In genomic region chr10:51422311-51423120, GRCh38 we compare ENCODE assay signal across 8 cellular contexts.
A peak's percentile ranks its signal among the peaks of the same experiment; 100 is the strongest.
DNase-seq lines count a peak whose midpoint lies in the region; ATAC-seq, FAIRE-seq and TF ChIP-seq lines count a peak whose summit lies in the region.

No MANE protein-coding gene starts in this region.

- peak; percentile 11 for TF ChIP-seq CTCF in CD8-positive, alpha-beta T cell (IDR thresholded peaks at IDR 0.05)
- peak; percentile 79 for TF ChIP-seq CTCF in RWPE2 (IDR thresholded peaks at IDR 0.05; ENCODE audit: poor library complexity, severe bottlenecking)
- TF ChIP-seq CTCF in lower lobe of right lung (IDR thresholded peaks at IDR 0.05) = peak; percentile 72
- peak; percentile 71 to 72 for TF ChIP-seq CTCF in tibial artery (IDR thresholded peaks at IDR 0.05)

- FAIRE-seq in GM12892 (lab: Jason Lieb, UNC) = no peak

- no peak for TF ChIP-seq POLR2A in GM12892 (IDR thresholded peaks at IDR 0.05; ENCODE audit: low read depth, low read length)

- no peaks in the 10 kb centered on the region for H3K27me3 ChIP-seq in CD8-positive, alpha-beta T cell (ENCODE audit: insufficient read depth, low read length)
- H3K27me3 ChIP-seq in RWPE2 (ENCODE audit: insufficient read depth, poor library complexity, severe bottlenecking) (no peaks in the 10 kb centered on the region), lower lobe of right lung (ENCODE audit: low read depth) (no peaks in the 10 kb centered on the region), tibial artery (no peaks in the 10 kb centered on the region)

- no peaks in the 10 kb centered on the region for H3K4me1 Mint-ChIP-seq in CD8-positive, alpha-beta T cell (ENCODE audit: low read depth)

- no peaks in the 10 kb centered on the region for H3K9me3 ChIP-seq in CD8-positive, alpha-beta T cell (ENCODE audit: low read length)
- H3K9me3 ChIP-seq in RWPE2 (ENCODE audit: severe bottlenecking) (no peaks in the 10 kb centered on the region), lower lobe of right lung (no peaks in the 10 kb centered on the region), tibial artery (no peaks in the 10 kb centered on the region)

- intact Hi-C loops in CD8-positive, alpha-beta T cell (cut with DNase I, micrococcal nuclease) = loop anchor here in 1 of 2 experiments (10.0 kb wide), 1 partner anchor 408 kb away; no protein-coding TSS in a partner anchor
- intact Hi-C loops in lower lobe of right lung (cut with DNase I) = no loop called here
- intact Hi-C loops in tibial artery (cut with DNase I; ENCODE audit: low total_unique reads) = loop anchor here (10.0 kb wide), 1 partner anchor 348 kb away; the partner anchor contains the start of gene PRKG1

- H3K4me3 Mint-ChIP-seq in CD8-positive, alpha-beta T cell = no peak overlapping the region

- CTCF ChIA-PET in CD8-positive, alpha-beta T cell (lab: Charles Lee) = interaction anchor here (0.7 to 1.1 kb wide), 3 partner anchors 10 to 361 kb away, joined by 3 read pairs; no protein-coding TSS in a partner anchor

- H3K27ac ChIP-seq in CD8-positive, alpha-beta T cell (ENCODE audit: low read depth, low read length) = no peak overlapping the region
- H3K27ac ChIP-seq in RWPE2 (ENCODE audit: poor library complexity, severe bottlenecking) (no peak overlapping the region), lower lobe of right lung (no peak overlapping the region), tibial artery (peak overlapping the region; percentile 64 to 72)

- no peak overlapping the region for H3K4me3 ChIP-seq in CD8-positive, alpha-beta T cell (ENCODE audit: low read depth, low read length)
- no peak overlapping the region for H3K4me3 ChIP-seq in RWPE2 (ENCODE audit: severe bottlenecking)
- H3K4me3 ChIP-seq in lower lobe of right lung = no peak overlapping the region
- no peak overlapping the region for H3K4me3 ChIP-seq in tibial artery

- no peaks in the 10 kb centered on the region for H3K4me1 ChIP-seq in CD8-positive, alpha-beta T cell (ENCODE audit: insufficient read depth, low read length)
- no peaks in the 10 kb centered on the region for H3K4me1 ChIP-seq in RWPE2 (ENCODE audit: insufficient read depth, poor library complexity, severe bottlenecking)
- H3K4me1 ChIP-seq in lower lobe of right lung = no peaks in the 10 kb centered on the region
- H3K4me1 ChIP-seq in tibial artery = peaks cover 0 to 56% (median 7%) of the 10 kb centered on the region in 4 donors

- H3K27me3 Mint-ChIP-seq in CD8-positive, alpha-beta T cell (ENCODE audit: low read depth) = peaks cover 2% of the 10 kb centered on the region

- no peaks in the 10 kb centered on the region for H3K36me3 ChIP-seq in CD8-positive, alpha-beta T cell (ENCODE audit: insufficient read depth, low read length)
- H3K36me3 ChIP-seq in RWPE2 (ENCODE audit: low read depth) = no peaks in the 10 kb centered on the region
- no peaks in the 10 kb centered on the region for H3K36me3 ChIP-seq in lower lobe of right lung
- H3K36me3 ChIP-seq in tibial artery = no peaks in the 10 kb centered on the region

- peak in 3 of 7 experiments; percentile 7 to 17 (median 14) for DNase-seq in CD8-positive, alpha-beta T cell
- DNase-seq in RWPE2 (ENCODE audit: low spot score) (no peak), dermis microvascular lymphatic vessel endothelial cell (ENCODE audit: low read depth in 2 of 2) (peak; percentile 52 to 59), lower lobe of right lung (peak; percentile 47), tibial artery (peak; percentile 63 to 70), GM12892 (ENCODE audit: insufficient read length) (no peak)

- POLR2A ChIA-PET in CD8-positive, alpha-beta T cell (lab: Charles Lee) = no interaction called here

- no peaks in the 10 kb centered on the region for H3K36me3 Mint-ChIP-seq in CD8-positive, alpha-beta T cell

- H3K9me3 Mint-ChIP-seq in CD8-positive, alpha-beta T cell = no peaks in the 10 kb centered on the region

- H3K27ac Mint-ChIP-seq in CD8-positive, alpha-beta T cell = no peak overlapping the region

- no peak for ATAC-seq in CD8-positive, alpha-beta T cell
- peak; percentile 88 for ATAC-seq in GM18867 (IDR thresholded peaks at IDR 0.05; ENCODE audit: unreplicated experiment)
- ATAC-seq in HG03175 (IDR thresholded peaks at IDR 0.05; ENCODE audit: unreplicated experiment) = peak; percentile 87
- ATAC-seq in RWPE2 (ENCODE audit: low read depth) = peak; percentile 58; the same call in 2 of the 3 replicates
- peak; percentile 74 to 85 for ATAC-seq in lower lobe of right lung

Comparison
In these comparisons a context has a peak if more than half of its experiments do, and no peak if none do; other contexts are left out.
1. DNase-seq: peak in dermis microvascular lymphatic vessel endothelial cell (2 of 2), lower lobe of right lung (single experiment) and tibial artery (2 of 2); none in RWPE2 (single experiment) and GM12892 (single experiment).
2. H3K27ac ChIP-seq: peak in tibial artery (2 of 2); none in CD8-positive, alpha-beta T cell (single experiment), RWPE2 (single experiment) and lower lobe of right lung (single experiment).
3. CTCF ChIP-seq: peak in every context shown above with its lines; median percentile 79 in RWPE2; 72 in lower lobe of right lung; 72 in tibial artery; 11 in CD8-positive, alpha-beta T cell.